ENCODE assay signal across 21 cellular contexts in genomic region chr11:125468852-125469251, GRCh38.
"Had no signal": no experiment of that assay in that cellular context is flagged by ENCODE, and none has a peak within 500 bp of the region (broad histone marks: within the 10 kb centered on the region; RNA-seq: fewer than 3 reads in every experiment).

No MANE protein-coding gene starts in this region.

- H3K36me3 ChIP-seq: brain microvascular endothelial cell had no signal

- H3K27me3 ChIP-seq: brain microvascular endothelial cell had no signal

- DNase-seq: activated B cell treated with CpG ODN at 0.5 μM for 24 hours; activated CD4-positive, alpha-beta memory T cell treated with anti-CD3 and anti-CD28 coated beads for 36 hours; activated CD4-positive, alpha-beta T cell treated with anti-CD3 and anti-CD28 coated beads, Interleukin-2, amount 10 ng/mL, durations not matched to agents 7 days and 5 days; activated CD8-positive, alpha-beta memory T cell treated with anti-CD3 and anti-CD28 coated beads for 24 hours; activated effector memory CD4-positive, alpha-beta T cell treated with anti-CD3 and anti-CD28 coated beads, Interleukin-2, amount 50 U/mL, for 16 hours; activated naive CD4-positive, alpha-beta T cell treated with Interleukin-2 at 50 U/mL for 16 hours; activated T-cell treated with anti-CD3 and anti-CD28 coated beads, Interleukin-2, amount 50 U/mL, for 4 hours; amygdala; brain microvascular endothelial cell; Karpas-422; NCI-H1105; NCI-H1436; NCI-H1694 treated with DMSO at 0.1 percent for 48 hours; NCI-H2029 treated with DMSO at 0.1 percent for 48 hours; NCI-H345; NCI-H510A; NCI-H526 treated with DMSO at 0.1 percent for 48 hours; NCI-H82; SIG-M5; T-helper 17 cell; T-helper 9 cell had no signal

- ATAC-seq: activated T-cell treated with anti-CD3 and anti-CD28 coated beads, Interleukin-2, amount 50 U/mL, for 4 hours; T-helper 17 cell had no signal

- H3K27ac ChIP-seq: brain microvascular endothelial cell had no signal
